ENCODE assay signal across 10 cellular contexts in genomic region chrX:12065251-12065650, GRCh38.
DNase-seq lines count a peak whose midpoint lies in the region; ATAC-seq and TF ChIP-seq lines count a peak whose summit lies in the region.
"Had no signal": no experiment of that assay in that cellular context is flagged by ENCODE, and none has a peak within 500 bp of the region (broad histone marks: within the 10 kb centered on the region; RNA-seq: fewer than 3 reads in every experiment).

No MANE protein-coding gene starts in this region.

- H2AK5ac ChIP-seq in H9 (ENCODE audit: insufficient read length, low read length): no peak overlapping the region

- H2BK15ac ChIP-seq in H9 (ENCODE audit: low read depth, low read length): no peak overlapping the region

- no peak overlapping the region for H4K8ac ChIP-seq in H9 (replicated peaks; ENCODE audit: insufficient read length, low read depth, low read length)

- H4K91ac ChIP-seq in H9 (ENCODE audit: insufficient read length, low read depth, low read length): no peak overlapping the region

- H3K27me3 ChIP-seq in H9 (ENCODE audit: insufficient read depth, low read length): no peaks in the 10 kb centered on the region

- no peaks in the 10 kb centered on the region for H4K20me1 ChIP-seq in H9 (ENCODE audit: control insufficient read depth, insufficient read depth, insufficient read length)

- H3K4ac ChIP-seq in H9 (ENCODE audit: low read depth, low read length): no peak overlapping the region

- H3K27ac ChIP-seq in H9 (ENCODE audit: insufficient read length, low read depth, low read length): no peak overlapping the region

- H3K14ac ChIP-seq in H9 (ENCODE audit: insufficient read depth, low read length): no peak overlapping the region

- no peak overlapping the region for H2BK120ac ChIP-seq in H9 (ENCODE audit: low read depth, low read length, poor library complexity, severe bottlenecking)

- no peaks in the 10 kb centered on the region for H3K4me1 Mint-ChIP-seq in H9
- H3K4me1 Mint-ChIP-seq: natural killer cell had no signal

- H3K56ac ChIP-seq in H9 (ENCODE audit: insufficient read length, low read depth, low read length): no peak overlapping the region

- no peaks in the 10 kb centered on the region for H3K23me2 ChIP-seq in H9 (ENCODE audit: insufficient read length, low read depth, low read length, poor library complexity, severe bottlenecking)

- ATAC-seq in esophagus mucosa: peak; percentile 32
- ATAC-seq in HG02678 (IDR thresholded peaks at IDR 0.05; ENCODE audit: unreplicated experiment): no peak
- ATAC-seq: natural killer cell had no signal

- H2BK5ac ChIP-seq in H9 (ENCODE audit: insufficient read length, low read length): no peak overlapping the region

- H3K4me3 Mint-ChIP-seq in H9: no peak overlapping the region
- H3K4me3 Mint-ChIP-seq: natural killer cell had no signal

- DNase-seq in H9: peak; percentile 36
- peak; percentile 26 for DNase-seq in renal cortical epithelial cell (ENCODE audit: low read depth)
- no peak for DNase-seq in activated effector memory CD4-positive, alpha-beta T cell treated with Interleukin-2 at 50 U/mL for 16 hours
- DNase-seq in NCI-H2227 (lab: John Stamatoyannopoulos, UW; ENCODE audit: unreplicated experiment): no peak
- DNase-seq: activated CD4-positive, alpha-beta T cell treated with anti-CD3 and anti-CD28 coated beads, Interleukin-2, amount 50 U/mL, for 48 hours; natural killer cell; stimulated activated CD4-positive, alpha-beta T cell treated with anti-CD3 and anti-CD28 coated beads, Interleukin-2, amount 100 ng/mL, for 48 hours had no signal

- no peak overlapping the region for H3K27ac Mint-ChIP-seq in H9
- H3K27ac Mint-ChIP-seq: natural killer cell had no signal

- no peak overlapping the region for H2BK12ac ChIP-seq in H9 (ENCODE audit: insufficient read length, low read depth, low read length)

- no peaks in the 10 kb centered on the region for H3K4me1 ChIP-seq in H9 (ENCODE audit: insufficient read depth, low read length)

- H3K79me1 ChIP-seq in H9 (ENCODE audit: insufficient read depth, low read depth, low read length, poor library complexity, severe bottlenecking): no peaks in the 10 kb centered on the region

- no peaks in the 10 kb centered on the region for H3K27me3 Mint-ChIP-seq in H9 (ENCODE audit: low read depth)

- H3K9me3 ChIP-seq in H9 (ENCODE audit: control insufficient read depth, low read depth, low read length): no peaks in the 10 kb centered on the region

- H2BK20ac ChIP-seq in H9 (ENCODE audit: low read depth, low read length, poor library complexity, severe bottlenecking): no peak overlapping the region

- peaks cover 62 to 69% of the 10 kb centered on the region in 2 experiments for H3K9me3 Mint-ChIP-seq in H9

- no peak overlapping the region for H3K23ac ChIP-seq in H9 (ENCODE audit: insufficient read length, low read depth, low read length)

- H4K5ac ChIP-seq in H9 (ENCODE audit: insufficient read length, low read depth, low read length): no peak overlapping the region

- TF ChIP-seq CTCF in H9 (conservative IDR thresholded peaks at IDR 0.05): no peak

- no CpG with 5 or more reads among the region's 5 CpGs for WGBS in H9 (ENCODE audit: extremely low coverage, insufficient read length, low lambda C conversion rate)

- no peaks in the 10 kb centered on the region for H3K79me2 ChIP-seq in H9 (ENCODE audit: insufficient read depth, low read length)

- no peak overlapping the region for H2AFZ ChIP-seq in H9 (ENCODE audit: low read length)

- H3K18ac ChIP-seq in H9 (ENCODE audit: insufficient read length, low read depth, low read length): no peak overlapping the region

- no peak overlapping the region for H3K9ac ChIP-seq in H9 (ENCODE audit: extremely low read depth, insufficient read length, low read length)

- no peaks in the 10 kb centered on the region; a peak in 1 of 7 replicates for H3K36me3 Mint-ChIP-seq in H9 (ENCODE audit: insufficient read depth in 1 of 3, low read depth in 3 of 3)
- H3K36me3 Mint-ChIP-seq: natural killer cell had no signal

- H3T11ph ChIP-seq in H9 (ENCODE audit: low read length): no peak overlapping the region

- no peak overlapping the region for H3K4me2 ChIP-seq in H9 (ENCODE audit: insufficient read depth, insufficient read length, low read length)

TF ChIP-seq in PFSK-1, 5 proteins besides CTCF, POLR2A, EP300 and RAD21:
- TF ChIP-seq FOXP2 (optimal IDR thresholded peaks at IDR 0.05; ENCODE audit: borderline replicate concordance, extremely low read depth, extremely low read length, insufficient read depth) (no peak), TAF1 (IDR thresholded peaks at IDR 0.05; ENCODE audit: borderline replicate concordance, insufficient read depth, low read length) (no peak), SIN3A (IDR thresholded peaks at IDR 0.05; ENCODE audit: borderline replicate concordance, insufficient read depth, low read length) (no peak), REST (IDR thresholded peaks at IDR 0.05; ENCODE audit: insufficient read depth in 1 of 2, low read depth in 2 of 2, low read length in 2 of 2) (peak; percentile 74 to 93), POLR2AphosphoS5 (IDR thresholded peaks at IDR 0.05; ENCODE audit: low read depth, low read length) (no peak)
TF ChIP-seq in PFSK-1: peak in this region for 1.

Comparison
In these comparisons a context has a peak if more than half of its experiments do, and no peak if none do; other contexts are left out.
1. DNase-seq: peak in H9 (single experiment) and renal cortical epithelial cell (single experiment); none in activated effector memory CD4-positive, alpha-beta T cell treated with Interleukin-2 at 50 U/mL for 16 hours (single experiment) and NCI-H2227 (single experiment).